In the genomic region with DNA sequence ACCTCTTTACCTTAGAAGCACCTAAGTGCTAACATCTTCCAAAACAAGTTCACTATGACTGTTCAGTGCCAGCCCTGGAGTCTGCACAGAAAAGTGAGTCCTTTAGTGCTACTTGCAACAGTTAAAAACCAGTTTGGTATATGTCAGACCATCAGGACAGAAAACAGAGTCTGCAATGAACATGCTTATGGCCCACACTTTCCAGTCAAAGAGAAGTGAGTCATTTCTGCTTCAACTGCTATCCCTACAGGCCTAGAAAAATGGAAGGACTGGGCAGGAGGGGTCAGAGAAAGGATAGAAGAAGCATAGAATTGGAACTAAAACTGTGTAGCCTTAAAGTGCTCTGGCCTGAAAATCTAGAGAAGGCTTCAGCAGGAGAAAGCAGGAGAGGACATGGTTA, we compare ENCODE assay signal across 27 cellular contexts.
"Had no signal": no experiment of that assay in that cellular context is flagged by ENCODE, and none has a peak within 500 bp of the region (broad histone marks: within the 10 kb centered on the region; RNA-seq: fewer than 3 reads in every experiment).

No MANE protein-coding gene starts in this region.

- H3K4me1 ChIP-seq: prostate gland, spleen, suprapubic skin, upper lobe of right lung had no signal

- H3K9me3 ChIP-seq: body of pancreas, gastroesophageal sphincter, pancreas, prostate gland, suprapubic skin, upper lobe of right lung had no signal

- H3K4me3 ChIP-seq: body of pancreas, cardiac muscle cell, coronary artery, dorsolateral prefrontal cortex, gastroesophageal sphincter, left lung, pancreas, prostate gland, spleen, suprapubic skin, tibial artery, upper lobe of right lung had no signal

- H3K27ac ChIP-seq: body of pancreas, cardiac muscle cell, coronary artery, gastroesophageal sphincter, left lung, pancreas, prostate gland, spleen, suprapubic skin, tibial artery, upper lobe of right lung, VCaP had no signal

- ATAC-seq: activated CD4-positive, CD25-positive, alpha-beta regulatory T cell treated with anti-CD3 and anti-CD28 coated beads, Interleukin-2, amount 50 U/mL, for 24 hours; body of pancreas; gastroesophageal sphincter; left lung; naive thymus-derived CD4-positive, alpha-beta T cell; pancreas; upper lobe of right lung had no signal

- DNase-seq: activated CD4-positive, alpha-beta T cell treated with anti-CD3 and anti-CD28 coated beads for 48 hours; activated CD4-positive, alpha-beta T cell treated with anti-CD3 and anti-CD28 coated beads, Interleukin-2, amount 50 U/mL, for 48 hours; activated CD8-positive, alpha-beta memory T cell treated with anti-CD3 and anti-CD28 coated beads for 24 hours; activated effector memory CD4-positive, alpha-beta T cell treated with Interleukin-2 at 50 U/mL for 16 hours; activated naive CD4-positive, alpha-beta T cell treated with Interleukin-2 at 50 U/mL for 16 hours; anterior cingulate cortex; body of pancreas; dorsolateral prefrontal cortex; effector memory CD4-positive, alpha-beta T cell; erythroblast; hypothalamus; immature natural killer cell; left lung; naive thymus-derived CD4-positive, alpha-beta T cell; pancreas; retina; spleen; stimulated activated naive CD4-positive, alpha-beta T cell; tibial artery; upper lobe of right lung had no signal

- H3K36me3 ChIP-seq: cardiac muscle cell, gastroesophageal sphincter, left lung, pancreas, prostate gland, spleen, suprapubic skin, tibial artery, upper lobe of right lung had no signal

- H3K27me3 ChIP-seq: body of pancreas, cardiac muscle cell, dorsolateral prefrontal cortex, gastroesophageal sphincter, left lung, pancreas, spleen, suprapubic skin, tibial artery, upper lobe of right lung had no signal
